Comparison of ENCODE assay signal across 1 cellular context in the genomic region with DNA sequence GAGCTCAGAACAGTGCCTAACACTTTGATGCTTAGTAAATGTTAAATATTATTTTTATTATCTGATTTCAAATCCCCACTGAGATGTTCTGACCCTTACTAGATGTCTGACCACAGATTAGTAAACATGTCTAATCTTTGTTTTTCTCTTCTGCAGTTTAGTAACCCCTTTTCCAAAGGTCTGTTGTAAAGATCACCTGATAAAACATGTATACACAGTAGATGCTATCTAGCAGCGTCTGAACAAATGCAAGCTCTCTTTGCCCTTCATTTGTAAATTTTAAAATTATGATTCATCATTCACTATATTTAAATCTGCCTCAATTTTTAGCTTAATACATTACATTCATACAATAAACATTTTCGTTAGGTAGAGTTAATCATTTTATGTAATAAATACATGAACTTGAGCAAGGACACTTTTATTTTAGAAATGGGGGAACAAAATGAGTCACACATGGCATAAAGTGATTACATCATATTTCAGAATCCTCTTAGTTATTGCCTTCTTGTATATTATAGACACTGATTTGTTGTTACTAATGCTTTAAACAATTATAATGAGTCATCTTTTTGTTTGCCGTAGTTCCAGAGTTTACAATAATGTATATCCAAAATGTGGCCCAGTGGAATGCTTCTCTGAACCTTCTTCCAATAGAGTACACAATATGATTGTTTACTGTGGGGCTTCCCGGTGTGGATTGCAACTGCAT.
TF ChIP-seq lines count a peak whose summit lies in the region.

No MANE protein-coding gene starts in this region.

TF ChIP-seq in HepG2, 621 proteins besides CTCF, POLR2A, EP300 and RAD21:
- TF ChIP-seq JUNB (CRISPR knock-in tag; IDR thresholded peaks at IDR 0.05; ENCODE audit: borderline replicate concordance) (no peak), ATF7 (IDR thresholded peaks at IDR 0.05) (peak; percentile 77), ATF7 (CRISPR knock-in tag; IDR thresholded peaks at IDR 0.05) (no peak), HHEX (CRISPR knock-in tag; IDR thresholded peaks at IDR 0.05) (no peak), ZNF816 (CRISPR knock-in tag; IDR thresholded peaks at IDR 0.05; ENCODE audit: borderline replicate concordance) (no peak), NFE2L2 (IDR thresholded peaks at IDR 0.05; ENCODE audit: low read length) (no peak), EED (CRISPR knock-in tag; IDR thresholded peaks at IDR 0.05) (no peak), ZBTB3 (CRISPR knock-in tag; IDR thresholded peaks at IDR 0.05; ENCODE audit: borderline replicate concordance, low read depth) (no peak), MIER2 (CRISPR knock-in tag; IDR thresholded peaks at IDR 0.05) (no peak), ZNF792 (CRISPR knock-in tag; IDR thresholded peaks at IDR 0.05) (no peak), CEBPB (IDR thresholded peaks at IDR 0.05; ENCODE audit: borderline replicate concordance, low read depth, low read length) (peak; percentile 10; the same call in 1 of the 2 replicates), SRSF1 (optimal IDR thresholded peaks at IDR 0.05; ENCODE audit: low read depth, low read length) (no peak)
- TF ChIP-seq, protein P1, sequence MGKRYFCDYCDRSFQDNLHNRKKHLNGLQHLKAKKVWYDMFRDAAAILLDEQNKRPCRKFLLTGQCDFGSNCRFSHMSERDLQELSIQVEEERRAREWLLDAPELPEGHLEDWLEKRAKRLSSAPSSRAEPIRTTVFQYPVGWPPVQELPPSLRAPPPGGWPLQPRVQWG (CRISPR knock-in tag; IDR thresholded peaks at IDR 0.05; ENCODE audit: borderline replicate concordance, low read depth), result no peak
- TF ChIP-seq, protein P2, sequence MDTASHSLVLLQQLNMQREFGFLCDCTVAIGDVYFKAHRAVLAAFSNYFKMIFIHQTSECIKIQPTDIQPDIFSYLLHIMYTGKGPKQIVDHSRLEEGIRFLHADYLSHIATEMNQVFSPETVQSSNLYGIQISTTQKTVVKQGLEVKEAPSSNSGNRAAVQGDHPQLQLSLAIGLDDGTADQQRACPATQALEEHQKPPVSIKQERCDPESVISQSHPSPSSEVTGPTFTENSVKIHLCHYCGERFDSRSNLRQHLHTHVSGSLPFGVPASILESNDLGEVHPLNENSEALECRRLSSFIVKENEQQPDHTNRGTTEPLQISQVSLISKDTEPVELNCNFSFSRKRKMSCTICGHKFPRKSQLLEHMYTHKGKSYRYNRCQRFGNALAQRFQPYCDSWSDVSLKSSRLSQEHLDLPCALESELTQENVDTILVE (CRISPR knock-in tag; IDR thresholded peaks at IDR 0.05), result no peak
- TF ChIP-seq, protein P3, sequence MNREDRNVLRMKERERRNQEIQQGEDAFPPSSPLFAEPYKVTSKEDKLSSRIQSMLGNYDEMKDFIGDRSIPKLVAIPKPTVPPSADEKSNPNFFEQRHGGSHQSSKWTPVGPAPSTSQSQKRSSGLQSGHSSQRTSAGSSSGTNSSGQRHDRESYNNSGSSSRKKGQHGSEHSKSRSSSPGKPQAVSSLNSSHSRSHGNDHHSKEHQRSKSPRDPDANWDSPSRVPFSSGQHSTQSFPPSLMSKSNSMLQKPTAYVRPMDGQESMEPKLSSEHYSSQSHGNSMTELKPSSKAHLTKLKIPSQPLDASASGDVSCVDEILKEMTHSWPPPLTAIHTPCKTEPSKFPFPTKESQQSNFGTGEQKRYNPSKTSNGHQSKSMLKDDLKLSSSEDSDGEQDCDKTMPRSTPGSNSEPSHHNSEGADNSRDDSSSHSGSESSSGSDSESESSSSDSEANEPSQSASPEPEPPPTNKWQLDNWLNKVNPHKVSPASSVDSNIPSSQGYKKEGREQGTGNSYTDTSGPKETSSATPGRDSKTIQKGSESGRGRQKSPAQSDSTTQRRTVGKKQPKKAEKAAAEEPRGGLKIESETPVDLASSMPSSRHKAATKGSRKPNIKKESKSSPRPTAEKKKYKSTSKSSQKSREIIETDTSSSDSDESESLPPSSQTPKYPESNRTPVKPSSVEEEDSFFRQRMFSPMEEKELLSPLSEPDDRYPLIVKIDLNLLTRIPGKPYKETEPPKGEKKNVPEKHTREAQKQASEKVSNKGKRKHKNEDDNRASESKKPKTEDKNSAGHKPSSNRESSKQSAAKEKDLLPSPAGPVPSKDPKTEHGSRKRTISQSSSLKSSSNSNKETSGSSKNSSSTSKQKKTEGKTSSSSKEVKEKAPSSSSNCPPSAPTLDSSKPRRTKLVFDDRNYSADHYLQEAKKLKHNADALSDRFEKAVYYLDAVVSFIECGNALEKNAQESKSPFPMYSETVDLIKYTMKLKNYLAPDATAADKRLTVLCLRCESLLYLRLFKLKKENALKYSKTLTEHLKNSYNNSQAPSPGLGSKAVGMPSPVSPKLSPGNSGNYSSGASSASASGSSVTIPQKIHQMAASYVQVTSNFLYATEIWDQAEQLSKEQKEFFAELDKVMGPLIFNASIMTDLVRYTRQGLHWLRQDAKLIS (CRISPR knock-in tag; IDR thresholded peaks at IDR 0.05), result no peak
